Comparison of ENCODE assay signal across 34 cellular contexts in genomic region chr6:110447761-110448160, GRCh38. TPM values are rescaled to one million over a fixed set of nuclear protein-coding genes. Genes with fewer than 3 reads are reported as not detected.
"Had no signal": no experiment of that assay in that cellular context is flagged by ENCODE, and none has a peak within 500 bp of the region (broad histone marks: within the 10 kb centered on the region; RNA-seq: fewer than 3 reads in every experiment).

No MANE protein-coding gene starts in this region.

- H3K27ac Mint-ChIP-seq: activated B cell treated with CpG ODN at 0.5 μM for 24 hours; activated CD8-positive, alpha-beta T cell treated with anti-CD3 and anti-CD28 coated beads for 36 hours; activated naive CD8-positive, alpha-beta T cell; activated T-helper 17 cell treated with anti-CD3 and anti-CD28 coated beads, Interleukin-2, amount 50 U/mL, for 72 hours; dendritic cell treated with granulocyte-macrophage colony-stimulating factor and Interleukin-4, amounts not matched to agents 40 ng/mL and 50 ng/mL, for 4 days; endodermal cell; T-helper 17 cell; T-helper 2 cell treated with Interferon-gamma antibody and Interleukin-4, amounts not matched to agents 5 μg/mL and 100 μg/mL, for 36 hours had no signal

- H3K9me3 Mint-ChIP-seq: activated B cell treated with CpG ODN at 0.5 μM for 24 hours; activated CD8-positive, alpha-beta T cell treated with anti-CD3 and anti-CD28 coated beads for 36 hours; activated T-cell treated with anti-CD3 and anti-CD28 coated beads, Interleukin-2, amount 50 U/mL, for 4 hours; activated T-helper 17 cell treated with anti-CD3 and anti-CD28 coated beads, Interleukin-2, amount 50 U/mL, for 72 hours; central memory CD8-positive, alpha-beta T cell; dendritic cell treated with granulocyte-macrophage colony-stimulating factor and Interleukin-4, amounts not matched to agents 40 ng/mL and 50 ng/mL, for 4 days; endodermal cell; T-helper 2 cell treated with Interferon-gamma antibody and Interleukin-4, amounts not matched to agents 5 μg/mL and 100 μg/mL, for 36 hours had no signal

- H3K4me1 Mint-ChIP-seq: activated B cell treated with CpG ODN at 0.5 μM for 24 hours; activated T-helper 17 cell treated with anti-CD3 and anti-CD28 coated beads, Interleukin-2, amount 50 U/mL, for 72 hours; central memory CD8-positive, alpha-beta T cell; T-helper 17 cell had no signal

- H3K4me1 ChIP-seq: esophagus muscularis mucosa had no signal

- H3K27me3 ChIP-seq: brain microvascular endothelial cell, esophagus muscularis mucosa had no signal

- H3K4me3 Mint-ChIP-seq: activated B cell treated with CpG ODN at 0.5 μM for 24 hours; activated CD8-positive, alpha-beta T cell treated with anti-CD3 and anti-CD28 coated beads for 36 hours; activated naive CD8-positive, alpha-beta T cell; activated T-cell treated with anti-CD3 and anti-CD28 coated beads, Interleukin-2, amount 50 U/mL, for 4 hours; activated T-helper 17 cell treated with anti-CD3 and anti-CD28 coated beads, Interleukin-2, amount 50 U/mL, for 72 hours; central memory CD8-positive, alpha-beta T cell; dendritic cell treated with granulocyte-macrophage colony-stimulating factor and Interleukin-4, amounts not matched to agents 40 ng/mL and 50 ng/mL, for 4 days; endodermal cell; T-helper 17 cell; T-helper 2 cell treated with Interferon-gamma antibody and Interleukin-4, amounts not matched to agents 5 μg/mL and 100 μg/mL, for 36 hours had no signal

- H3K27me3 Mint-ChIP-seq: dendritic cell treated with granulocyte-macrophage colony-stimulating factor and Interleukin-4, amounts not matched to agents 40 ng/mL and 50 ng/mL, for 4 days had no signal

- H3K9me3 ChIP-seq: esophagus muscularis mucosa had no signal

- H3K36me3 Mint-ChIP-seq: activated naive CD8-positive, alpha-beta T cell had no signal

- H3K27ac ChIP-seq: brain microvascular endothelial cell, coronary artery, dorsolateral prefrontal cortex, esophagus muscularis mucosa, WERI-Rb-1 had no signal

- DNase-seq: activated B cell treated with CpG ODN at 0.5 μM for 24 hours; activated CD4-positive, alpha-beta T cell treated with anti-CD3 and anti-CD28 coated beads for 48 hours; activated CD4-positive, alpha-beta T cell treated with anti-CD3 and anti-CD28 coated beads, Interleukin-2, amount 50 U/mL, for 1 hour; activated CD4-positive, alpha-beta T cell treated with anti-CD3 and anti-CD28 coated beads, Interleukin-2, amount 50 U/mL, for 48 hours; activated CD8-positive, alpha-beta memory T cell treated with anti-CD3 and anti-CD28 coated beads for 24 hours; activated CD8-positive, alpha-beta T cell treated with anti-CD3 and anti-CD28 coated beads for 36 hours; activated effector memory CD4-positive, alpha-beta T cell treated with Interleukin-2 at 50 U/mL for 16 hours; activated gamma-delta T cell treated with Interleukin-2 at 50 U/mL for 16 hours; activated naive CD4-positive, alpha-beta T cell treated with anti-CD3 and anti-CD28 coated beads, Interleukin-2, amount 50 U/mL, for 16 hours; activated naive CD4-positive, alpha-beta T cell treated with Interleukin-2 at 50 U/mL for 16 hours; activated T-cell treated with anti-CD3 and anti-CD28 coated beads, Interleukin-2, amount 50 U/mL, for 4 hours; amniotic stem cell; anterior cingulate cortex; brain microvascular endothelial cell; dorsolateral prefrontal cortex; effector memory CD4-positive, alpha-beta T cell; endodermal cell; erythroblast; foreskin melanocyte; head of caudate nucleus; T-helper 1 cell; T-helper 17 cell; T1000; WERI-Rb-1 had no signal

- FAIRE-seq: astrocyte, bronchial epithelial cell had no signal

- H3K36me3 ChIP-seq: brain microvascular endothelial cell, esophagus muscularis mucosa, WERI-Rb-1 had no signal

- H3K4me3 ChIP-seq: coronary artery, dorsolateral prefrontal cortex, esophagus muscularis mucosa had no signal

RNA-seq across cellular contexts. Expression of gene SLC22A16, which starts 28.7 kb away (rescaled TPM):
- total RNA-seq: activated B cell treated with CpG ODN at 0.5 μM for 24 hours; activated CD8-positive, alpha-beta T cell treated with anti-CD3 and anti-CD28 coated beads for 36 hours; activated T-cell treated with anti-CD3 and anti-CD28 coated beads, Interleukin-2, amount 50 U/mL, for 4 hours; activated T-helper 17 cell treated with anti-CD3 and anti-CD28 coated beads, Interleukin-2, amount 50 U/mL, for 72 hours; astrocyte; bronchial epithelial cell; cardiac septum; endodermal cell; T-helper 17 cell had no signal

RNA-seq across cellular contexts. Expression of gene DDO, which starts 32.4 kb away (rescaled TPM):
- total RNA-seq: activated B cell treated with CpG ODN at 0.5 μM for 24 hours; activated CD8-positive, alpha-beta T cell treated with anti-CD3 and anti-CD28 coated beads for 36 hours; activated T-cell treated with anti-CD3 and anti-CD28 coated beads, Interleukin-2, amount 50 U/mL, for 4 hours; activated T-helper 17 cell treated with anti-CD3 and anti-CD28 coated beads, Interleukin-2, amount 50 U/mL, for 72 hours; astrocyte; bronchial epithelial cell; endodermal cell had no signal
